9 cellular contexts compared by ENCODE assay signal in genomic region chr1:38558476-38559179, GRCh38.
DNase-seq lines count a peak whose midpoint lies in the region; ATAC-seq, FAIRE-seq and TF ChIP-seq lines count a peak whose summit lies in the region.
"Had no signal": no experiment of that assay in that cellular context is flagged by ENCODE, and none has a peak within 500 bp of the region (broad histone marks: within the 10 kb centered on the region; RNA-seq: fewer than 3 reads in every experiment).

No MANE protein-coding gene starts in this region.

- peak overlapping the region; percentile 86 for H3K27ac ChIP-seq in endodermal cell (ENCODE audit: low read depth, low read length)
- H3K27ac ChIP-seq in gastrocnemius medialis = no peak overlapping the region
- no peak overlapping the region for H3K27ac ChIP-seq in kidney (ENCODE audit: low read depth in 2 of 2, low read length in 2 of 2)

- peak overlapping the region; percentile 89 for H3K27ac Mint-ChIP-seq in T-helper 2 cell treated with Interferon-gamma antibody and Interleukin-4, amounts not matched to agents 5 μg/mL and 100 μg/mL, for 36 hours
- H3K27ac Mint-ChIP-seq in IgD-negative memory B cell (peak overlapping the region; percentile 66 to 96 (median 88)), endodermal cell (peak overlapping the region; percentile 17)
- H3K27ac Mint-ChIP-seq in stimulated activated naive B cell treated with anti-CD40 and anti-IgM and Interleukin-4, amounts not matched to agents 10 μg/mL and 1 μg/mL and 100 μg/mL, for 72 hours = peak overlapping the region; percentile 95

- H3K36me3 ChIP-seq in endodermal cell (ENCODE audit: control insufficient read depth, insufficient read depth, low read length) (no peaks in the 10 kb centered on the region), gastrocnemius medialis (no peaks in the 10 kb centered on the region), kidney (ENCODE audit: control insufficient read depth in 1 of 2, insufficient read depth in 2 of 2, low read length in 2 of 2) (no peaks in the 10 kb centered on the region)

- no peak for DNase-seq in T-helper 2 cell treated with Interferon-gamma antibody and Interleukin-4, amounts not matched to agents 5 μg/mL and 100 μg/mL, for 36 hours (ENCODE audit: low spot score)
- DNase-seq in T-helper 2 cell (no peak), endodermal cell (peak; percentile 85), gastrocnemius medialis (no peak), kidney (no peak), NCI-H446 (lab: John Stamatoyannopoulos, UW) (no peak)
- peak; percentile 45 for DNase-seq in stimulated activated naive B cell treated with anti-CD40 and anti-IgM and Interleukin-4, amounts not matched to agents 10 μg/mL and 1 μg/mL and 100 μg/mL, for 72 hours

- no peaks in the 10 kb centered on the region for H3K36me3 Mint-ChIP-seq in T-helper 2 cell treated with Interferon-gamma antibody and Interleukin-4, amounts not matched to agents 5 μg/mL and 100 μg/mL, for 36 hours (ENCODE audit: low read depth)
- no peaks in the 10 kb centered on the region for H3K36me3 Mint-ChIP-seq in IgD-negative memory B cell
- H3K36me3 Mint-ChIP-seq in endodermal cell (ENCODE audit: low read depth) = no peaks in the 10 kb centered on the region
- no peaks in the 10 kb centered on the region for H3K36me3 Mint-ChIP-seq in stimulated activated naive B cell treated with anti-CD40 and anti-IgM and Interleukin-4, amounts not matched to agents 10 μg/mL and 1 μg/mL and 100 μg/mL, for 72 hours

- 43 to 68% methylated on average over 6 to 15 of the region's 15 CpGs for WGBS in endodermal cell (ENCODE audit: insufficient coverage in 1 of 2, insufficient read length in 1 of 2), 2 experiments

- no peaks in the 10 kb centered on the region for H3K9me3 Mint-ChIP-seq in T-helper 2 cell treated with Interferon-gamma antibody and Interleukin-4, amounts not matched to agents 5 μg/mL and 100 μg/mL, for 36 hours
- H3K9me3 Mint-ChIP-seq in IgD-negative memory B cell (no peaks in the 10 kb centered on the region), endodermal cell (no peaks in the 10 kb centered on the region)
- H3K9me3 Mint-ChIP-seq in stimulated activated naive B cell treated with anti-CD40 and anti-IgM and Interleukin-4, amounts not matched to agents 10 μg/mL and 1 μg/mL and 100 μg/mL, for 72 hours = no peaks in the 10 kb centered on the region

- no peaks in the 10 kb centered on the region for H3K9me3 ChIP-seq in endodermal cell (ENCODE audit: control insufficient read depth, low read length)
- no peaks in the 10 kb centered on the region for H3K9me3 ChIP-seq in gastrocnemius medialis
- no peaks in the 10 kb centered on the region for H3K9me3 ChIP-seq in kidney (ENCODE audit: control insufficient read depth in 1 of 2, low read length in 2 of 2)

- H3K4me3 Mint-ChIP-seq in T-helper 2 cell treated with Interferon-gamma antibody and Interleukin-4, amounts not matched to agents 5 μg/mL and 100 μg/mL, for 36 hours = peak overlapping the region; percentile 77
- peak overlapping the region; percentile 66 to 95 (median 84) for H3K4me3 Mint-ChIP-seq in IgD-negative memory B cell
- peak overlapping the region; percentile 45 for H3K4me3 Mint-ChIP-seq in endodermal cell
- peak overlapping the region; percentile 74 to 80 for H3K4me3 Mint-ChIP-seq in stimulated activated naive B cell treated with anti-CD40 and anti-IgM and Interleukin-4, amounts not matched to agents 10 μg/mL and 1 μg/mL and 100 μg/mL, for 72 hours

- no peak for TF ChIP-seq POLR2A in gastrocnemius medialis (IDR thresholded peaks at IDR 0.05)

- peak; percentile 41 for TF ChIP-seq CTCF in endodermal cell (conservative IDR thresholded peaks at IDR 0.05)
- no peak for TF ChIP-seq CTCF in gastrocnemius medialis (IDR thresholded peaks at IDR 0.05 in 4 of 5, conservative IDR thresholded peaks at IDR 0.05 in 1 of 5)
- no peak for TF ChIP-seq CTCF in kidney (IDR thresholded peaks at IDR 0.05; ENCODE audit: borderline replicate concordance, extremely low read depth, insufficient read depth)

- FAIRE-seq in kidney (lab: Jason Lieb, UNC) = no peak
- FAIRE-seq: small intestine had no signal

- intact Hi-C loops in gastrocnemius medialis (cut with DNase I; ENCODE audit: low total_unique reads) = no loop called here
- intact Hi-C loops in kidney (cut with DNase I) = no loop called here

- peaks cover 8% of the 10 kb centered on the region for H3K27me3 Mint-ChIP-seq in T-helper 2 cell treated with Interferon-gamma antibody and Interleukin-4, amounts not matched to agents 5 μg/mL and 100 μg/mL, for 36 hours (ENCODE audit: low read depth)
- H3K27me3 Mint-ChIP-seq in IgD-negative memory B cell = no peaks in the 10 kb centered on the region
- H3K27me3 Mint-ChIP-seq in endodermal cell (ENCODE audit: insufficient read depth) = peaks cover 39% of the 10 kb centered on the region
- H3K27me3 Mint-ChIP-seq in stimulated activated naive B cell treated with anti-CD40 and anti-IgM and Interleukin-4, amounts not matched to agents 10 μg/mL and 1 μg/mL and 100 μg/mL, for 72 hours = peaks cover 1 to 4% of the 10 kb centered on the region in 2 donors

- H3K4me1 ChIP-seq in endodermal cell (ENCODE audit: control insufficient read depth, insufficient read depth, low read length) = peaks cover 3% of the 10 kb centered on the region
- no peaks in the 10 kb centered on the region for H3K4me1 ChIP-seq in gastrocnemius medialis
- peaks cover 0 to 3% of the 10 kb centered on the region in 2 donors for H3K4me1 ChIP-seq in kidney (ENCODE audit: control insufficient read depth in 1 of 2, insufficient read depth in 1 of 2, low read depth in 1 of 2, low read length in 2 of 2)

- H3K9ac ChIP-seq in endodermal cell (ENCODE audit: extremely low read depth, low read length, poor library complexity, severe bottlenecking) = no peak overlapping the region
- H3K9ac ChIP-seq in kidney (ENCODE audit: low read length in 2 of 2) = no peak overlapping the region

- peak; percentile 38 to 47 for ATAC-seq in stimulated activated naive B cell treated with anti-CD40 and anti-IgM and Interleukin-4, amounts not matched to agents 10 μg/mL and 1 μg/mL and 100 μg/mL, for 72 hours (replicated peaks)
- no peak for ATAC-seq in gastrocnemius medialis

- peaks cover 66% of the 10 kb centered on the region for H3K4me1 Mint-ChIP-seq in T-helper 2 cell treated with Interferon-gamma antibody and Interleukin-4, amounts not matched to agents 5 μg/mL and 100 μg/mL, for 36 hours (ENCODE audit: low read depth)
- peaks cover 6 to 42% (median 24%) of the 10 kb centered on the region in 3 donors for H3K4me1 Mint-ChIP-seq in IgD-negative memory B cell
- H3K4me1 Mint-ChIP-seq in endodermal cell = peaks cover 24% of the 10 kb centered on the region
- H3K4me1 Mint-ChIP-seq in stimulated activated naive B cell treated with anti-CD40 and anti-IgM and Interleukin-4, amounts not matched to agents 10 μg/mL and 1 μg/mL and 100 μg/mL, for 72 hours = peaks cover 26 to 60% of the 10 kb centered on the region in 2 donors

- in situ Hi-C loops in gastrocnemius medialis (cut with MboI; ENCODE audit: low sequenced_read_pairs in 4 of 4) = no loop called here

- peaks cover 27% of the 10 kb centered on the region for H3K27me3 ChIP-seq in endodermal cell (ENCODE audit: control insufficient read depth, insufficient read depth, low read length, poor library complexity, severe bottlenecking)
- peaks cover 14 to 30% (median 20%) of the 10 kb centered on the region in 3 donors for H3K27me3 ChIP-seq in gastrocnemius medialis

- H3K4me3 ChIP-seq in endodermal cell (ENCODE audit: low read length) (no peak overlapping the region), gastrocnemius medialis (no peak overlapping the region), kidney (ENCODE audit: low read length in 2 of 2) (no peak overlapping the region)

Comparison
In these comparisons a context has a peak if more than half of its experiments do, and no peak if none do; other contexts are left out.
1. DNase-seq: peak in endodermal cell (single experiment) and stimulated activated naive B cell treated with anti-CD40 and anti-IgM and Interleukin-4, amounts not matched to agents 10 μg/mL and 1 μg/mL and 100 μg/mL, for 72 hours (single experiment); none in T-helper 2 cell treated with Interferon-gamma antibody and Interleukin-4, amounts not matched to agents 5 μg/mL and 100 μg/mL, for 36 hours (single experiment), T-helper 2 cell (0 of 5), gastrocnemius medialis (0 of 2), kidney (single experiment) and NCI-H446 (0 of 2).
2. H3K27ac Mint-ChIP-seq: peak in every context shown above with its lines; median percentile 95 in stimulated activated naive B cell treated with anti-CD40 and anti-IgM and Interleukin-4, amounts not matched to agents 10 μg/mL and 1 μg/mL and 100 μg/mL, for 72 hours; 89 in T-helper 2 cell treated with Interferon-gamma antibody and Interleukin-4, amounts not matched to agents 5 μg/mL and 100 μg/mL, for 36 hours; 88 in IgD-negative memory B cell; 17 in endodermal cell.
3. ATAC-seq: peak in stimulated activated naive B cell treated with anti-CD40 and anti-IgM and Interleukin-4, amounts not matched to agents 10 μg/mL and 1 μg/mL and 100 μg/mL, for 72 hours (2 of 2); none in gastrocnemius medialis (0 of 2).
4. Peak in every context shown above with its lines, with median percentiles within 50 percentile points of each other: H3K4me3 Mint-ChIP-seq.